In the genomic region with DNA sequence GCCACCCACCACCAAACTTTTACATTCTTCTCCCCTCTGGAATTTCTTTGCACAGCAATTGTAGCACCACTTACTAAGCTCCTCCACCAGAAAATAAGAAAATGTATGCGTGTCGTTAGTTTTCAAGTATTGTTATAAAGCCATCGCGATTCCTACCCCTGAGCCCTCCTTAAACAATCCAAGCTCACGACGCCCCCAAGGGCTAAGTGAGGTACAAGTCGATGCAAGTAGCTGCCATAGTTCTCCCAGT, we compare ENCODE assay signal across 8 cellular contexts. TPM values are rescaled to one million over a fixed set of nuclear protein-coding genes. Genes with fewer than 3 reads are reported as not detected.
DNase-seq lines count a peak whose midpoint lies in the region; ATAC-seq and TF ChIP-seq lines count a peak whose summit lies in the region.

No MANE protein-coding gene starts in this region.

- H3K4me1 Mint-ChIP-seq in MCF 10A (ENCODE audit: insufficient read depth, unreplicated experiment) (peaks cover 30% of the 10 kb centered on the region), memory B cell (peaks cover 33% of the 10 kb centered on the region)

- POLR2A ChIA-PET in MCF 10A (lab: Yijun Ruan, JAX) = interaction anchor here (0.5 to 9.9 kb wide), 26 partner anchors 8 to 354 kb away, joined by 3 to 158 read pairs (median 4); partner anchors contain the start of genes ARHGAP19, AVPI1, FRAT1 and RRP12

- H3K9me3 ChIP-seq in vagina = no peaks in the 10 kb centered on the region

- H3K27me3 Mint-ChIP-seq in MCF 10A (ENCODE audit: insufficient read depth, unreplicated experiment) (no peaks in the 10 kb centered on the region), memory B cell (no peaks in the 10 kb centered on the region)

- peaks cover 40% of the 10 kb centered on the region for H3K36me3 Mint-ChIP-seq in MCF 10A (ENCODE audit: insufficient read depth, unreplicated experiment)
- H3K36me3 Mint-ChIP-seq in memory B cell = peaks cover 8% of the 10 kb centered on the region

- peak overlapping the region; percentile 93 for H3K4me3 ChIP-seq in GM08714 (ENCODE audit: low read length)
- peak overlapping the region; percentile 75 to 79 for H3K4me3 ChIP-seq in vagina

- H3K27me3 ChIP-seq in vagina = no peaks in the 10 kb centered on the region

- CTCF ChIA-PET in MCF 10A (lab: Yijun Ruan, JAX) = interaction anchor here (0.5 to 6.8 kb wide), 22 partner anchors 8 to 369 kb away, joined by 3 to 55 read pairs (median 4); partner anchors contain the start of genes FRAT1 and RRP12

- ATAC-seq in memory B cell (ENCODE audit: low read depth) (no peak), GM18502 (IDR thresholded peaks at IDR 0.05; ENCODE audit: poor library complexity, unreplicated experiment) (no peak)

- no peak for TF ChIP-seq POLR2A in vagina (IDR thresholded peaks at IDR 0.05)

- no TSS peak for BruUV-seq in MCF 10A (replicated peaks; lab: Mats Ljungman, UMichigan)

- H3K4me1 ChIP-seq in vagina = peaks cover 73% of the 10 kb centered on the region

- peak overlapping the region; percentile 97 for H3K27ac Mint-ChIP-seq in MCF 10A (ENCODE audit: low read depth, unreplicated experiment)
- peak overlapping the region; percentile 84 for H3K27ac Mint-ChIP-seq in memory B cell

- H3K9me3 Mint-ChIP-seq in MCF 10A (ENCODE audit: unreplicated experiment) (no peaks in the 10 kb centered on the region), memory B cell (no peaks in the 10 kb centered on the region)

- DNase-seq in NAMALWA (ENCODE audit: low spot score) (peak; percentile 68), MCF 10A (ENCODE audit: unreplicated experiment) (peak; percentile 59), memory B cell (ENCODE audit: low spot score in 2 of 2) (peak in 1 of 2 donors; percentile 17), vagina (ENCODE audit: extremely low spot score in 2 of 2) (no peak), NCI-H187 treated with DMSO at 0.1 percent for 48 hours (lab: John Stamatoyannopoulos, UW) (no peak), islet precursor cell (no peak)

- peak overlapping the region; percentile 93 for H3K4me3 Mint-ChIP-seq in MCF 10A (ENCODE audit: unreplicated experiment)
- peak overlapping the region; percentile 90 for H3K4me3 Mint-ChIP-seq in memory B cell

- H3K27ac ChIP-seq in vagina = peak overlapping the region; percentile 94

- intact Hi-C loops in MCF 10A (cut with micrococcal nuclease) (loop anchor here (1.0 to 2.0 kb wide), 4 partner anchors 14 to 260 kb away; partner anchors contain the start of genes ARHGAP19 and FRAT1), vagina (cut with DNase I) (loop anchor here (5.0 kb wide), 2 partner anchors 41 to 56 kb away; partner anchors contain the start of gene ARHGAP19)

- no peaks in the 10 kb centered on the region for H3K36me3 ChIP-seq in vagina

- TF ChIP-seq CTCF in MCF 10A (IDR thresholded peaks at IDR 0.05; ENCODE audit: unreplicated experiment) = no peak
- no peak for TF ChIP-seq CTCF in vagina (IDR thresholded peaks at IDR 0.05)

RNA-seq across cellular contexts. Expression of gene FRAT2, which starts 1.3 kb away (rescaled TPM):
- 9.0 and 11.4 TPM in 2 replicates for total RNA-seq in MCF 10A (2022)
- 8.6 TPM for total RNA-seq in vagina

RNA-seq across cellular contexts. Expression of gene FRAT1, which starts 14.2 kb away (rescaled TPM):
- total RNA-seq in MCF 10A (2022) (1.9 and 2.1 TPM in 2 replicates), vagina (4.4 TPM)

RNA-seq across cellular contexts. Expression of gene ARHGAP19, which starts 40.8 kb away (rescaled TPM):
- 10.6 and 11.7 TPM in 2 replicates for total RNA-seq in MCF 10A (2022)
- total RNA-seq in vagina = 3.9 TPM

Comparison
In these comparisons a context has a peak if more than half of its experiments do, and no peak if none do; other contexts are left out.
1. DNase-seq: peak in NAMALWA (single experiment) and MCF 10A (single experiment); none in vagina (0 of 2), NCI-H187 treated with DMSO at 0.1 percent for 48 hours (single experiment) and islet precursor cell (single experiment).